Comparison of ENCODE assay signal across 8 cellular contexts in genomic region chr16:88685156-88686061, GRCh38. TPM values are rescaled to one million over a fixed set of nuclear protein-coding genes. Genes with fewer than 3 reads are reported as not detected.
A peak's percentile ranks its signal among the peaks of the same experiment; 100 is the strongest.
DNase-seq lines count a peak whose midpoint lies in the region; ATAC-seq, FAIRE-seq and TF ChIP-seq lines count a peak whose summit lies in the region.

No MANE protein-coding gene starts in this region.

- FAIRE-seq in GM12891 (lab: Jason Lieb, UNC): no peak

- TF ChIP-seq POLR2A in GM12891 (IDR thresholded peaks at IDR 0.05; ENCODE audit: low read depth, low read length): no peak

- WGBS in psoas muscle, 3 donors: 4 to 6% (median 6%) methylated on average over 25 to 33 of the region's 33 CpGs

- peaks cover 54% of the 10 kb centered on the region for H3K27me3 ChIP-seq in NT2/D1 (ENCODE audit: insufficient read depth, insufficient read length)
- no peaks in the 10 kb centered on the region for H3K27me3 ChIP-seq in psoas muscle (ENCODE audit: insufficient read depth in 3 of 3, low read length in 2 of 3)

- intact Hi-C loops in Right ventricle myocardium superior (cut with DNase I): no loop called here
- intact Hi-C loops in psoas muscle (cut with DNase I): no loop called here

- peak overlapping the region; percentile 79 for H3K9ac ChIP-seq in NT2/D1 (ENCODE audit: insufficient read length, low read depth)

- TF ChIP-seq CTCF in psoas muscle (IDR thresholded peaks at IDR 0.05): peak; percentile 38

- no peaks in the 10 kb centered on the region for H3K36me3 ChIP-seq in NT2/D1 (ENCODE audit: insufficient read depth, insufficient read length, low read length)
- no peaks in the 10 kb centered on the region for H3K36me3 ChIP-seq in psoas muscle (ENCODE audit: insufficient read depth in 1 of 2, low read depth in 1 of 2)

- H3K27ac ChIP-seq in psoas muscle: peak overlapping the region; percentile 79

- ATAC-seq in Right ventricle myocardium superior (ENCODE audit: poor library complexity) (peak; percentile 10), psoas muscle (peak in 3 of 4 donors; percentile 10 to 50 (median 23)), HG02970 (IDR thresholded peaks at IDR 0.05; ENCODE audit: low FRiP score, unreplicated experiment) (no peak)

- H3K9me3 ChIP-seq in NT2/D1 (ENCODE audit: insufficient read depth, low read length): no peaks in the 10 kb centered on the region
- no peaks in the 10 kb centered on the region for H3K9me3 ChIP-seq in psoas muscle

- no peak for DNase-seq in NT2/D1 (ENCODE audit: low read depth, low spot score)
- DNase-seq in activated effector memory CD4-positive, alpha-beta T cell treated with Interleukin-2 at 50 U/mL for 16 hours: peak; percentile 55
- DNase-seq in Right ventricle myocardium superior: no peak
- DNase-seq in psoas muscle: peak in 1 of 2 donors; percentile 74
- DNase-seq in middle frontal gyrus (ENCODE audit: extremely low spot score, low spot score): no peak
- no peak for DNase-seq in GM12891 (ENCODE audit: insufficient read length, low spot score)

- H3K4me1 ChIP-seq in NT2/D1 (ENCODE audit: insufficient read depth, insufficient read length) (peaks cover 40% of the 10 kb centered on the region), psoas muscle (peaks cover 42% of the 10 kb centered on the region)

- H3K4me3 ChIP-seq in GM08714 (ENCODE audit: low read length) (peak overlapping the region; percentile 72), NT2/D1 (ENCODE audit: insufficient read length, low read depth) (peak overlapping the region; percentile 51), psoas muscle (peak overlapping the region; percentile 86)

TF ChIP-seq in GM12891, 5 proteins besides CTCF, POLR2A, EP300 and RAD21:
- TF ChIP-seq POU2F2 (IDR thresholded peaks at IDR 0.05; ENCODE audit: low read depth, low read length) (no peak), POLR2AphosphoS5 (IDR thresholded peaks at IDR 0.05; ENCODE audit: low read depth, low read length) (no peak), SPI1 (IDR thresholded peaks at IDR 0.05; ENCODE audit: low read depth, low read length) (no peak), TAF1 (IDR thresholded peaks at IDR 0.05; ENCODE audit: low read depth, low read length) (no peak), PAX5 (IDR thresholded peaks at IDR 0.05; ENCODE audit: insufficient read depth, low read length, severe bottlenecking) (no peak)

RNA-seq across cellular contexts. Expression of gene SNAI3, which starts 0.9 kb away (rescaled TPM):
- total RNA-seq in Right ventricle myocardium superior: 3.0 TPM
- total RNA-seq in psoas muscle: 1 to 10 TPM; 1.5 to 8.5 (median 4.0) TPM
- polyA plus RNA-seq in psoas muscle: 1 to 10 TPM; 1.2 to 5.3 (median 3.0) TPM
- polyA plus RNA-seq in GM12891 (2012; ENCODE audit: low read depth, missing spikeins): 2.0 TPM

RNA-seq across cellular contexts. Expression of gene RNF166, which starts 20.8 kb away (rescaled TPM):
- total RNA-seq in Right ventricle myocardium superior (14.6 TPM), psoas muscle (10 to 100 TPM; 13.4 to 22.9 (median 15.7) TPM)
- polyA plus RNA-seq in psoas muscle: 10 to 100 TPM; 10.1 to 14.9 (median 12.1) TPM
- 10.1 TPM for polyA plus RNA-seq in GM12891 (2012; ENCODE audit: low read depth, missing spikeins)

RNA-seq across cellular contexts. Expression of gene CTU2, which starts 20.9 kb away (rescaled TPM):
- total RNA-seq in Right ventricle myocardium superior (13.4 TPM), psoas muscle (10 to 100 TPM; 12.4 to 24.1 (median 19.6) TPM)
- 10 to 100 TPM; 20.2 to 24.1 (median 21.9) TPM for polyA plus RNA-seq in psoas muscle
- polyA plus RNA-seq in GM12891 (2012; ENCODE audit: low read depth, missing spikeins): 13.8 TPM

RNA-seq across cellular contexts. Expression of gene MVD, which starts 22.5 kb away (rescaled TPM):
- total RNA-seq in Right ventricle myocardium superior (21.9 TPM), psoas muscle (10 to 100 TPM; 11.7 to 26.8 (median 16.1) TPM)
- 10 to 100 TPM; 13.7 to 19.2 (median 15.9) TPM for polyA plus RNA-seq in psoas muscle
- 85.4 TPM for polyA plus RNA-seq in GM12891 (2012; ENCODE audit: low read depth, missing spikeins)

RNA-seq across cellular contexts. Expression of gene CYBA, which starts 34.6 kb away (rescaled TPM):
- total RNA-seq in Right ventricle myocardium superior (53.7 TPM), psoas muscle (10 to 100 TPM; 17.1 to 20.2 (median 19.2) TPM)
- 10 to 100 TPM in 2 of 3 donors, 1 to 10 TPM in 1; 9.1 to 28.0 (median 24.0) TPM for polyA plus RNA-seq in psoas muscle
- polyA plus RNA-seq in GM12891 (2012; ENCODE audit: low read depth, missing spikeins): 416 TPM
